In genomic region chr9:103003689-103004088, GRCh38 we compare ENCODE assay signal across 35 cellular contexts. TPM values are rescaled to one million over a fixed set of nuclear protein-coding genes. Genes with fewer than 3 reads are reported as not detected.
"Had no signal": no experiment of that assay in that cellular context is flagged by ENCODE, and none has a peak within 500 bp of the region (broad histone marks: within the 10 kb centered on the region; RNA-seq: fewer than 3 reads in every experiment).

No MANE protein-coding gene starts in this region.

- ATAC-seq: natural killer cell; psoas muscle; right cardiac atrium; sciatic nerve; stimulated activated memory B cell treated with anti-CD40 and anti-IgM and Interleukin-4, amounts not matched to agents 10 μg/mL and 1 μg/mL and 100 μg/mL, for 72 hours; stimulated activated naive CD8-positive, alpha-beta T cell treated with anti-CD3 and anti-CD28 coated beads, Interleukin-15, amount 100 ng/mL, for 72 hours; stimulated activated naive CD8-positive, alpha-beta T cell treated with anti-CD3 and anti-CD28 coated beads, Interleukin-15, Interleukin-2, amounts not matched to agents 100 U/mL and 50 U/mL, for 24 hours; upper lobe of right lung had no signal

- H3K79me2 ChIP-seq: parathyroid adenoma had no signal

- H3K36me3 Mint-ChIP-seq: natural killer cell; neural progenitor cell; stimulated activated memory B cell treated with anti-CD40 and anti-IgM and Interleukin-4, amounts not matched to agents 10 μg/mL and 1 μg/mL and 100 μg/mL, for 72 hours; type B pancreatic cell had no signal

- H3K27ac ChIP-seq: neural progenitor cell, ovary, parathyroid adenoma, psoas muscle, skin epidermis, spleen, suprapubic skin, testis, tibial artery, transverse colon, upper lobe of right lung, uterus had no signal

- H2AFZ ChIP-seq: neural progenitor cell, parathyroid adenoma had no signal

- H3K9me3 Mint-ChIP-seq: nephron, neural progenitor cell, type B pancreatic cell had no signal

- H3K4me3 ChIP-seq: neural progenitor cell, ovary, psoas muscle, skin epidermis, smooth muscle cell, spleen, suprapubic skin, testis, tibial artery, transverse colon, upper lobe of right lung, uterus had no signal

- H3K4me2 ChIP-seq: neural progenitor cell, smooth muscle cell had no signal

- H3K9ac ChIP-seq: neural progenitor cell, parathyroid adenoma had no signal

- H3K27me3 ChIP-seq: neural progenitor cell, ovary, spleen, suprapubic skin, testis, tibial artery, transverse colon, upper lobe of right lung, uterus had no signal

- H3K27ac Mint-ChIP-seq: natural killer cell; nephron; neural progenitor cell; progenitor cell of endocrine pancreas; stimulated activated memory B cell treated with anti-CD40 and anti-IgM and Interleukin-4, amounts not matched to agents 10 μg/mL and 1 μg/mL and 100 μg/mL, for 72 hours; stimulated activated naive CD8-positive, alpha-beta T cell treated with anti-CD3 and anti-CD28 coated beads, Interleukin-15, amount 100 ng/mL, for 72 hours; type B pancreatic cell had no signal

- H3K4me1 ChIP-seq: neural progenitor cell, parathyroid adenoma, psoas muscle, spleen, suprapubic skin, testis, tibial artery, transverse colon, upper lobe of right lung, uterus had no signal

- H3K4me3 Mint-ChIP-seq: natural killer cell; nephron; neural progenitor cell; stimulated activated memory B cell treated with anti-CD40 and anti-IgM and Interleukin-4, amounts not matched to agents 10 μg/mL and 1 μg/mL and 100 μg/mL, for 72 hours; stimulated activated naive CD8-positive, alpha-beta T cell treated with anti-CD3 and anti-CD28 coated beads, Interleukin-15, amount 100 ng/mL, for 72 hours; type B pancreatic cell had no signal

- H3K4me1 Mint-ChIP-seq: natural killer cell; nephron; neural progenitor cell; stimulated activated memory B cell treated with anti-CD40 and anti-IgM and Interleukin-4, amounts not matched to agents 10 μg/mL and 1 μg/mL and 100 μg/mL, for 72 hours; stimulated activated naive CD8-positive, alpha-beta T cell treated with anti-CD3 and anti-CD28 coated beads, Interleukin-15, amount 100 ng/mL, for 72 hours had no signal

- H3K36me3 ChIP-seq: neural progenitor cell, ovary, spleen, suprapubic skin, tibial artery, transverse colon, upper lobe of right lung, uterus had no signal

- DNase-seq: natural killer cell; occipital lobe; ovary; posterior cingulate gyrus; psoas muscle; right cardiac atrium; spleen; stimulated activated CD4-positive, alpha-beta T cell treated with anti-CD3 and anti-CD28 coated beads, Interleukin-12 subunit alpha, Interleukin-12 subunit beta, amount 100 ng/mL, for 4 hours; stimulated activated CD4-positive, alpha-beta T cell treated with anti-CD3 and anti-CD28 coated beads, Interleukin-1b, Interleukin-23, amount 100 ng/mL, for 48 hours; stimulated activated CD4-positive, alpha-beta T cell treated with anti-CD3 and anti-CD28 coated beads, Interleukin-4, amount 100 ng/mL, for 1 hour; stimulated activated CD4-positive, alpha-beta T cell treated with anti-CD3 and anti-CD28 coated beads, Interleukin-4, amount 100 ng/mL, for 4 hours; stimulated activated CD8-positive, alpha-beta memory T cell treated with anti-CD3 and anti-CD28 coated beads, Interleukin-4, amount 100 ng/mL, for 48 hours; stimulated activated naive CD4-positive, alpha-beta T cell; stimulated activated naive CD8-positive, alpha-beta T cell treated with anti-CD3 and anti-CD28 coated beads, Interleukin-15, amount 100 ng/mL, for 72 hours; stimulated activated naive CD8-positive, alpha-beta T cell treated with anti-CD3 and anti-CD28 coated beads, Interleukin-15, Interleukin-2, amounts not matched to agents 100 U/mL and 50 U/mL, for 24 hours; substantia nigra; testis; tibial artery; transverse colon; upper lobe of right lung; uterus had no signal

- H3K27me3 Mint-ChIP-seq: progenitor cell of endocrine pancreas; stimulated activated memory B cell treated with anti-CD40 and anti-IgM and Interleukin-4, amounts not matched to agents 10 μg/mL and 1 μg/mL and 100 μg/mL, for 72 hours; stimulated activated naive CD8-positive, alpha-beta T cell treated with anti-CD3 and anti-CD28 coated beads, Interleukin-15, amount 100 ng/mL, for 72 hours; type B pancreatic cell had no signal

- H3K9me3 ChIP-seq: ovary, psoas muscle, suprapubic skin, testis, tibial artery, transverse colon, upper lobe of right lung, uterus had no signal

RNA-seq across cellular contexts. Expression of gene CYLC2, which starts 8.6 kb away (rescaled TPM):
- total RNA-seq: natural killer cell, occipital lobe, osteoblast, ovary, progenitor cell of endocrine pancreas, psoas muscle, renal cortical epithelial cell, right cardiac atrium, sciatic nerve, smooth muscle cell, spleen, suprapubic skin, transverse colon, upper lobe of right lung, urinary bladder, uterus had no signal
- polyA plus RNA-seq: neural cell, ovary, psoas muscle, right cardiac atrium, smooth muscle cell, spleen, urinary bladder had no signal
